In genomic region chr3:26308454-26308853, GRCh38 we compare ENCODE assay signal across 12 cellular contexts.
A peak's percentile ranks its signal among the peaks of the same experiment; 100 is the strongest.
DNase-seq lines count a peak whose midpoint lies in the region; ATAC-seq and TF ChIP-seq lines count a peak whose summit lies in the region.
"Had no signal": no experiment of that assay in that cellular context is flagged by ENCODE, and none has a peak within 500 bp of the region (broad histone marks: within the 10 kb centered on the region; RNA-seq: fewer than 3 reads in every experiment).

No MANE protein-coding gene starts in this region.

- H3K27me3 ChIP-seq in H7 (ENCODE audit: control insufficient read depth, insufficient read depth, low read length) (no peaks in the 10 kb centered on the region), OCI-LY3 (ENCODE audit: low read depth, low read length) (no peaks in the 10 kb centered on the region), hepatocyte (no peaks in the 10 kb centered on the region)

- H3K4me3 ChIP-seq in H7 (ENCODE audit: insufficient read depth, low read depth, low read length) (no peak overlapping the region), OCI-LY3 (ENCODE audit: low read length) (no peak overlapping the region), hepatocyte (no peak overlapping the region)

- TF ChIP-seq CTCF in OCI-LY3 (IDR thresholded peaks at IDR 0.05; ENCODE audit: low read depth, low read length) (no peak), hepatocyte (IDR thresholded peaks at IDR 0.05; ENCODE audit: poor library complexity) (no peak)

- H3K36me3 Mint-ChIP-seq in naive thymus-derived CD8-positive, alpha-beta T cell = no peaks in the 10 kb centered on the region
- H3K36me3 Mint-ChIP-seq: CD4-positive, alpha-beta memory T cell had no signal

- ATAC-seq in naive thymus-derived CD8-positive, alpha-beta T cell = no peak
- ATAC-seq: HCT116 had no signal

- H3K4me1 Mint-ChIP-seq in naive thymus-derived CD8-positive, alpha-beta T cell = peaks cover 0 to 2% (median 0%) of the 10 kb centered on the region in 4 donors
- H3K4me1 Mint-ChIP-seq: B cell; CD4-positive, alpha-beta memory T cell had no signal

- H3K9ac ChIP-seq in OCI-LY3 (ENCODE audit: low read length) = no peak overlapping the region

- H3K4me1 ChIP-seq in OCI-LY3 (ENCODE audit: low read length) (peaks cover 16% of the 10 kb centered on the region; the same call in 1 of the 2 replicates), hepatocyte (ENCODE audit: insufficient read depth) (peaks cover 6% of the 10 kb centered on the region)

- H3K9me3 ChIP-seq in OCI-LY3 (ENCODE audit: insufficient read depth, low read length) (peaks cover 11% of the 10 kb centered on the region; the same call in 1 of the 2 replicates), hepatocyte (ENCODE audit: low read depth) (no peaks in the 10 kb centered on the region)

- H3K4me3 Mint-ChIP-seq in naive thymus-derived CD8-positive, alpha-beta T cell = no peak overlapping the region
- H3K4me3 Mint-ChIP-seq: B cell; CD4-positive, alpha-beta memory T cell had no signal

- H3K27me3 Mint-ChIP-seq in naive thymus-derived CD8-positive, alpha-beta T cell = no peaks in the 10 kb centered on the region
- H3K27me3 Mint-ChIP-seq: B cell; CD4-positive, alpha-beta memory T cell had no signal

- peaks cover 7 to 33% (median 16%) of the 10 kb centered on the region in 9 donors for H3K9me3 Mint-ChIP-seq in naive thymus-derived CD8-positive, alpha-beta T cell

- WGBS in hepatocyte (ENCODE audit: low lambda C conversion rate, missing lambda C conversion rate) = 67% methylated on average over 3 of the region's 3 CpGs

- POLR2A ChIA-PET in naive thymus-derived CD8-positive, alpha-beta T cell (lab: Charles Lee) = no interaction called here

- H3K27ac Mint-ChIP-seq in naive thymus-derived CD8-positive, alpha-beta T cell = no peak overlapping the region
- H3K27ac Mint-ChIP-seq: B cell; CD4-positive, alpha-beta memory T cell had no signal

- H3K36me3 ChIP-seq in H7 (replicated peaks; ENCODE audit: control insufficient read depth, insufficient read depth, low read length) (no peaks in the 10 kb centered on the region), OCI-LY3 (replicated peaks; ENCODE audit: low read depth, low read length) (no peaks in the 10 kb centered on the region), hepatocyte (replicated peaks; ENCODE audit: insufficient read depth, low read depth) (no peaks in the 10 kb centered on the region)

- no peaks in the 10 kb centered on the region for H4K20me1 ChIP-seq in OCI-LY3 (ENCODE audit: insufficient read depth, low read length)
- H4K20me1 ChIP-seq in hepatocyte (ENCODE audit: insufficient read depth, poor library complexity, severe bottlenecking) = no peaks in the 10 kb centered on the region

- no peak overlapping the region for H2AFZ ChIP-seq in OCI-LY3 (ENCODE audit: low read depth, low read length)
- H2AFZ ChIP-seq in hepatocyte = no peak overlapping the region

- no peak overlapping the region for H3K4me2 ChIP-seq in OCI-LY3 (ENCODE audit: low read length)
- H3K4me2 ChIP-seq in hepatocyte = no peak overlapping the region

- H3K9me2 ChIP-seq in hepatocyte (replicated peaks; ENCODE audit: insufficient read depth) = no peaks in the 10 kb centered on the region

- H3K79me2 ChIP-seq in OCI-LY3 (ENCODE audit: low read length) (no peaks in the 10 kb centered on the region), hepatocyte (no peaks in the 10 kb centered on the region)

- peak; percentile 7 for DNase-seq in H7
- DNase-seq in hepatocyte (ENCODE audit: low spot score) = no peak
- DNase-seq in iPS-NIHi7 (ENCODE audit: extremely low spot score) = peak; percentile 15
- no peak for DNase-seq in cortex of kidney (lab: John Stamatoyannopoulos, UW)
- no peak for DNase-seq in superior temporal gyrus (ENCODE audit: extremely low spot score)
- no peak for DNase-seq in naive thymus-derived CD8-positive, alpha-beta T cell
- DNase-seq: CD4-positive, alpha-beta memory T cell; DND-41; GDM1 had no signal

- H3K27ac ChIP-seq in OCI-LY3 (ENCODE audit: low read length) (peak overlapping the region; percentile 36; the same call in 1 of the 2 replicates), hepatocyte (peak overlapping the region; percentile 65)

Comparison
In these comparisons a context has a peak if more than half of its experiments do, and no peak if none do; other contexts are left out.
1. DNase-seq: peak in H7 (single experiment) and iPS-NIHi7 (single experiment); none in hepatocyte (single experiment), cortex of kidney (single experiment), superior temporal gyrus (single experiment) and naive thymus-derived CD8-positive, alpha-beta T cell (0 of 10).